ENCODE assay signal across 34 cellular contexts in genomic region chr1:3599816-3600215, GRCh38. TPM values are rescaled to one million over a fixed set of nuclear protein-coding genes. Genes with fewer than 3 reads are reported as not detected.
"Had no signal": no experiment of that assay in that cellular context is flagged by ENCODE, and none has a peak within 500 bp of the region (broad histone marks: within the 10 kb centered on the region; RNA-seq: fewer than 3 reads in every experiment).

No MANE protein-coding gene starts in this region.

- DNase-seq: activated CD4-positive, alpha-beta memory T cell treated with anti-CD3 and anti-CD28 coated beads, Interleukin-2, amount 10 ng/mL, durations not matched to agents 7 days and 5 days; activated CD4-positive, alpha-beta T cell treated with anti-CD3 and anti-CD28 coated beads, Interleukin-2, amount 10 ng/mL, durations not matched to agents 24 days and 14 days; activated CD4-positive, CD25-positive, alpha-beta regulatory T cell treated with anti-CD3 and anti-CD28 coated beads, Interleukin-2, amount 50 U/mL, for 72 hours; activated naive CD4-positive, alpha-beta T cell treated with Interleukin-2 at 50 U/mL for 16 hours; activated naive CD8-positive, alpha-beta T cell treated with anti-CD3 and anti-CD28 coated beads for 36 hours; activated T-cell treated with anti-CD3 and anti-CD28 coated beads, Interleukin-2, amount 50 U/mL, for 4 hours; adrenal gland; aorta; body of pancreas; colonic mucosa; effector CD8-positive, alpha-beta T cell; left cardiac atrium; midbrain; ovary; right lobe of liver; small intestine; stimulated activated CD4-positive, alpha-beta T cell treated with anti-CD3 and anti-CD28 coated beads, Interleukin-4, amount 100 ng/mL, for 24 hours; T-helper 17 cell; trophoblast cell had no signal

- H3K27ac Mint-ChIP-seq: activated CD4-positive, alpha-beta memory T cell treated with anti-CD3 and anti-CD28 coated beads, Interleukin-2, amount 10 ng/mL, durations not matched to agents 7 days and 5 days; activated CD4-positive, alpha-beta T cell treated with anti-CD3 and anti-CD28 coated beads, Interleukin-2, amount 10 ng/mL, durations not matched to agents 24 days and 14 days; activated naive CD8-positive, alpha-beta T cell treated with anti-CD3 and anti-CD28 coated beads for 36 hours; activated T-helper 17 cell treated with anti-CD3 and anti-CD28 coated beads, Interleukin-2, amount 50 U/mL, for 72 hours; nephron; progenitor cell of endocrine pancreas; stimulated activated naive CD8-positive, alpha-beta T cell treated with anti-CD3 and anti-CD28 coated beads, Interleukin-15, Interleukin-2, amounts not matched to agents 100 ng/mL and 50 ng/mL, for 24 hours; T-helper 17 cell had no signal

- H3K36me3 ChIP-seq: adrenal gland, cardiac muscle cell, colonic mucosa, gastroesophageal sphincter, neutrophil, ovary, right lobe of liver, thoracic aorta had no signal

- FAIRE-seq: keratinocyte, small intestine, urothelium cell line had no signal

- H3K9me3 Mint-ChIP-seq: activated CD4-positive, alpha-beta memory T cell treated with anti-CD3 and anti-CD28 coated beads, Interleukin-2, amount 10 ng/mL, durations not matched to agents 7 days and 5 days; activated CD4-positive, alpha-beta T cell treated with anti-CD3 and anti-CD28 coated beads, Interleukin-2, amount 10 ng/mL, durations not matched to agents 24 days and 14 days; activated naive CD8-positive, alpha-beta T cell treated with anti-CD3 and anti-CD28 coated beads for 36 hours; activated T-cell treated with anti-CD3 and anti-CD28 coated beads, Interleukin-2, amount 50 U/mL, for 4 hours; activated T-helper 17 cell treated with anti-CD3 and anti-CD28 coated beads, Interleukin-2, amount 50 U/mL, for 72 hours; nephron; stimulated activated effector memory CD8-positive, alpha-beta T cell treated with anti-CD3 and anti-CD28 coated beads, Interleukin-12 subunit alpha, Interleukin-12 subunit beta, amount 100 ng/mL, for 72 hours; stimulated activated naive CD8-positive, alpha-beta T cell treated with anti-CD3 and anti-CD28 coated beads, Interleukin-15, Interleukin-2, amounts not matched to agents 100 ng/mL and 50 ng/mL, for 24 hours had no signal

- H2AFZ ChIP-seq: hepatocyte had no signal

- H3K9me3 ChIP-seq: adrenal gland, colonic mucosa, gastroesophageal sphincter, neutrophil, ovary, right lobe of liver, thoracic aorta had no signal

- H3K4me3 Mint-ChIP-seq: activated CD4-positive, alpha-beta memory T cell treated with anti-CD3 and anti-CD28 coated beads, Interleukin-2, amount 10 ng/mL, durations not matched to agents 7 days and 5 days; activated CD4-positive, alpha-beta T cell treated with anti-CD3 and anti-CD28 coated beads, Interleukin-2, amount 10 ng/mL, durations not matched to agents 24 days and 14 days; activated naive CD8-positive, alpha-beta T cell treated with anti-CD3 and anti-CD28 coated beads for 36 hours; activated T-cell treated with anti-CD3 and anti-CD28 coated beads, Interleukin-2, amount 50 U/mL, for 4 hours; activated T-helper 17 cell treated with anti-CD3 and anti-CD28 coated beads, Interleukin-2, amount 50 U/mL, for 72 hours; nephron; stimulated activated naive CD8-positive, alpha-beta T cell treated with anti-CD3 and anti-CD28 coated beads, Interleukin-15, Interleukin-2, amounts not matched to agents 100 ng/mL and 50 ng/mL, for 24 hours; T-helper 17 cell had no signal

- H3K4me3 ChIP-seq: adrenal gland, body of pancreas, cardiac muscle cell, colonic mucosa, gastroesophageal sphincter, hepatocyte, ovary, right lobe of liver, thoracic aorta had no signal

- H3K27ac ChIP-seq: adrenal gland, body of pancreas, cardiac muscle cell, colonic mucosa, gastroesophageal sphincter, hepatocyte, neutrophil, ovary, right lobe of liver, thoracic aorta had no signal

- H3K79me2 ChIP-seq: hepatocyte had no signal

- H3K36me3 Mint-ChIP-seq: activated naive CD8-positive, alpha-beta T cell treated with anti-CD3 and anti-CD28 coated beads for 36 hours; stimulated activated effector memory CD8-positive, alpha-beta T cell treated with anti-CD3 and anti-CD28 coated beads, Interleukin-12 subunit alpha, Interleukin-12 subunit beta, amount 100 ng/mL, for 72 hours had no signal

- H3K27me3 Mint-ChIP-seq: activated CD4-positive, alpha-beta memory T cell treated with anti-CD3 and anti-CD28 coated beads, Interleukin-2, amount 10 ng/mL, durations not matched to agents 7 days and 5 days; activated naive CD8-positive, alpha-beta T cell treated with anti-CD3 and anti-CD28 coated beads for 36 hours; activated T-helper 17 cell treated with anti-CD3 and anti-CD28 coated beads, Interleukin-2, amount 50 U/mL, for 72 hours; progenitor cell of endocrine pancreas; stimulated activated naive CD8-positive, alpha-beta T cell treated with anti-CD3 and anti-CD28 coated beads, Interleukin-15, Interleukin-2, amounts not matched to agents 100 ng/mL and 50 ng/mL, for 24 hours had no signal

- H3K27me3 ChIP-seq: body of pancreas, cardiac muscle cell, colonic mucosa, hepatocyte, ovary, right lobe of liver had no signal

- H3K4me2 ChIP-seq: hepatocyte had no signal

- H3K4me1 ChIP-seq: colonic mucosa, right lobe of liver had no signal

RNA-seq across cellular contexts. Expression of gene TP73, which starts 52.5 kb away (rescaled TPM):
- total RNA-seq: cardiac muscle cell, dermis microvascular lymphatic vessel endothelial cell, fibroblast of lung, fibroblast of villous mesenchyme, thoracic aorta had no signal
- polyA plus RNA-seq: fibroblast of lung had no signal
